9 cellular contexts compared by ENCODE assay signal in the genomic region with DNA sequence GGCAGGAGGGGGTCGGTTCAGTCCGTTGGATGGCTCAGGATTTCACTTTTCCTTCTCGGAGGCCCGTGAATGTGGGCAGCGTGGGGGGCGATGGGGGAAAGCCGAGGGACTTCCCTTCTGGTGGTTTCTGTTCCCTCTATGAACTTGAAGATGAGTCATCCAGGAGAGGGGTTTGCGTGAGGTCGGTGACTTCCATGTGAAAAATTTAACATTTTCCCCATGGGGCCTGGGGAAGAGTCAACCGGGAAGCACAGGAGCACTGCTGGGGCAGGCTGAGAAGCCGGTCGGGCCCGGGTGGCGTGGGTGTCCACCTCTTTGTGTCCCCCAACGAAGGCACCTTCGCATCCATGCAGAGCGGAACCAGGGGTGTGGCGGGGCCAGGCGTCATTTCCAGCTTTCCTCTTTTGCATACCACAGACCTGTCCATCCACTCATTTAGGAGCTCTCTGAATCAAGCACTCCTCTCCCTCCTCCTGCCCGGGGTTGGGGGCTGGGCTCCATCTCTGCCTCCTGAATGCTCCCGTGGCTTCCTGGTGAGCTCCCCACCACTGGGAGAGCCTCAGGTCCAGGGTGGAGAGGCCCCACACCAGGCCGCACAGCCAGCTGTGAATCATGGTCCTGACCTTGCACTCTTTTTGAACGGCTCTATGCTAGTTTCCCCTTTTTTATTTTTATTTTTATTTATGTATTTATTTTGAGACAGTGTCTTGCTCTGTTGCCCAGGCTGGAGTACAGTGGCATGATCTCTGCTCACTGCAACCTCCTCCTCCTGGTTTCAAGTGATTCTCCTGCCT.
DNase-seq lines count a peak whose midpoint lies in the region; ATAC-seq, FAIRE-seq and TF ChIP-seq lines count a peak whose summit lies in the region.
"Had no signal": no experiment of that assay in that cellular context is flagged by ENCODE, and none has a peak within 500 bp of the region (broad histone marks: within the 10 kb centered on the region; RNA-seq: fewer than 3 reads in every experiment).

No MANE protein-coding gene starts in this region.

- H3K27ac ChIP-seq in Karpas-422 (ENCODE audit: low read length), result no peak overlapping the region
- H3K27ac ChIP-seq in left ventricle myocardium inferior (replicated peaks), result no peak overlapping the region

- DNase-seq in Karpas-422 (no peak), left ventricle myocardium inferior (no peak), RPMI8226 (no peak), frontal cortex (ENCODE audit: low spot score in 2 of 2) (no peak)
- peak; percentile 48 to 77 for DNase-seq in activated naive CD4-positive, alpha-beta T cell treated with anti-CD3 and anti-CD28 coated beads, Interleukin-2, amount 50 U/mL, for 72 hours (ENCODE audit: low spot score in 2 of 2)
- DNase-seq in stimulated activated CD4-positive, alpha-beta T cell treated with anti-CD3 and anti-CD28 coated beads, Interleukin-4, amount 100 ng/mL, for 1 hour, result peak; percentile 47

- H3K9ac ChIP-seq in Karpas-422 (ENCODE audit: low read length), result 0 out of 2 replicates have a peak overlapping the region, but pooled peaks have one; percentile 16

- peaks cover 0 to 22% of the 10 kb centered on the region in 2 donors for H3K36me3 Mint-ChIP-seq in activated naive CD4-positive, alpha-beta T cell treated with anti-CD3 and anti-CD28 coated beads, Interleukin-2, amount 50 U/mL, for 72 hours

- ATAC-seq in GM18499 (IDR thresholded peaks at IDR 0.05; ENCODE audit: insufficient read depth, unreplicated experiment) (peak; percentile 31), GM21786 (IDR thresholded peaks at IDR 0.05; ENCODE audit: unreplicated experiment) (peak; percentile 41)
- peak; percentile 23 to 35 for ATAC-seq in activated naive CD4-positive, alpha-beta T cell treated with anti-CD3 and anti-CD28 coated beads, Interleukin-2, amount 50 U/mL, for 72 hours

- H3K9me3 ChIP-seq in Karpas-422 (ENCODE audit: low read length) (no peaks in the 10 kb centered on the region), left ventricle myocardium inferior (replicated peaks) (no peaks in the 10 kb centered on the region)

- H3K27ac Mint-ChIP-seq in activated naive CD4-positive, alpha-beta T cell treated with anti-CD3 and anti-CD28 coated beads, Interleukin-2, amount 50 U/mL, for 72 hours, result peak overlapping the region; percentile 33 to 65

- H3K36me3 ChIP-seq in Karpas-422 (ENCODE audit: insufficient read depth, low read length) (no peaks in the 10 kb centered on the region), left ventricle myocardium inferior (no peaks in the 10 kb centered on the region)

- FAIRE-seq in frontal cortex (lab: Jason Lieb, UNC), result no peak
- FAIRE-seq: keratinocyte had no signal

- no peaks in the 10 kb centered on the region for H3K9me2 ChIP-seq in Karpas-422 (replicated peaks; ENCODE audit: insufficient read depth, low read length)

- H3K4me1 ChIP-seq in Karpas-422 (ENCODE audit: low read length) (peaks cover 32% of the 10 kb centered on the region), left ventricle myocardium inferior (peaks cover 24% of the 10 kb centered on the region)

- intact Hi-C loops in left ventricle myocardium inferior (cut with micrococcal nuclease), result no loop called here

- H3K4me2 ChIP-seq in Karpas-422 (ENCODE audit: low read depth, low read length, poor library complexity, severe bottlenecking), result peak overlapping the region; percentile 64

- H3K27me3 ChIP-seq in Karpas-422 (ENCODE audit: low read length), result no peaks in the 10 kb centered on the region
- H3K27me3 ChIP-seq in left ventricle myocardium inferior (ENCODE audit: low read depth), result no peaks in the 10 kb centered on the region

- no peaks in the 10 kb centered on the region; the same call in 1 of the 2 replicates for H4K20me1 ChIP-seq in Karpas-422 (ENCODE audit: insufficient read depth, low read depth, low read length)

- TF ChIP-seq CTCF in left ventricle myocardium inferior (IDR thresholded peaks at IDR 0.05; ENCODE audit: borderline replicate concordance), result no peak

- no peak overlapping the region; the same call in 1 of the 2 replicates for H2AFZ ChIP-seq in Karpas-422 (ENCODE audit: low read length)

- H3K4me3 ChIP-seq in Karpas-422 (ENCODE audit: low read length) (peak overlapping the region; percentile 40; the same call in 1 of the 2 replicates), left ventricle myocardium inferior (no peak overlapping the region)

- no peaks in the 10 kb centered on the region for H3K79me2 ChIP-seq in Karpas-422 (ENCODE audit: low read length)

- H3K9me3 Mint-ChIP-seq in activated naive CD4-positive, alpha-beta T cell treated with anti-CD3 and anti-CD28 coated beads, Interleukin-2, amount 50 U/mL, for 72 hours, result peaks cover 0 to 7% of the 10 kb centered on the region in 2 donors

Comparison
In these comparisons a context has a peak if more than half of its experiments do, and no peak if none do; other contexts are left out.
1. DNase-seq: peak in activated naive CD4-positive, alpha-beta T cell treated with anti-CD3 and anti-CD28 coated beads, Interleukin-2, amount 50 U/mL, for 72 hours (2 of 2) and stimulated activated CD4-positive, alpha-beta T cell treated with anti-CD3 and anti-CD28 coated beads, Interleukin-4, amount 100 ng/mL, for 1 hour (single experiment); none in Karpas-422 (single experiment), left ventricle myocardium inferior (single experiment), RPMI8226 (single experiment) and frontal cortex (0 of 2).
2. Peak in every context shown above with its lines, with median percentiles within 50 percentile points of each other: ATAC-seq.